29 cellular contexts compared by ENCODE assay signal in the genomic region with DNA sequence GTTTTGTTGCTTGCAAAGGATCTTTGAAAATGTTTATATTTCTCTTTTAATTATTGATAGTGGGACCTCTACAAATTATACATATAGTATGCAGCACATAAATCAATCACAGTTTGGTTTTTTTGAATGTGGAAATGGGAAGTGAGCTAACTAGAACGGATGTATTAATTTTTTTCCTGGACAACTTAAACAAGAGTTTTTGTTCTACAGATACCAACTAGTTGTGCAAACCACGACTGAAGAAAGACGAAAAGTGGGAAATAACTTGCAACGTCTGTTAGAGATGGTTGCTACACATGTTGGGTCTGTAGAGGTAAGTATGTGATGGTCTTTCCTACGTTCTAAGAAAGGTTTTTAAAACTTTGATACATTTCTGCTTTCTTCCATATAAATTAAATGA.
"Had no signal": no experiment of that assay in that cellular context is flagged by ENCODE, and none has a peak within 500 bp of the region (broad histone marks: within the 10 kb centered on the region; RNA-seq: fewer than 3 reads in every experiment).

No MANE protein-coding gene starts in this region.

- H3K27ac Mint-ChIP-seq: mesothelial cell of epicardium; natural killer cell treated with Interleukin-12 subunit alpha and Interleukin-12 subunit beta and Interleukin-15 and Interleukin-18, amount 100 ng/mL, for 72 hours; stimulated activated naive CD8-positive, alpha-beta T cell treated with anti-CD3 and anti-CD28 coated beads, Interleukin-15, amount 100 ng/mL, for 72 hours had no signal

- ATAC-seq: foreskin keratinocyte; gastroesophageal sphincter; heart left ventricle; left lung; mucosa of descending colon; natural killer cell treated with Interleukin-12 subunit alpha and Interleukin-12 subunit beta and Interleukin-15 and Interleukin-18, amount 100 ng/mL, for 72 hours; sciatic nerve; stimulated activated naive CD8-positive, alpha-beta T cell treated with anti-CD3 and anti-CD28 coated beads, Interleukin-15, amount 100 ng/mL, for 72 hours; upper lobe of right lung had no signal

- H3K9me3 ChIP-seq: esophagus muscularis mucosa, gastroesophageal sphincter, left lung, mucosa of descending colon, prostate gland, right atrium auricular region, suprapubic skin, transverse colon, upper lobe of right lung, vagina had no signal

- H3K4me2 ChIP-seq: hepatocyte, smooth muscle cell had no signal

- H2AFZ ChIP-seq: hepatocyte had no signal

- H3K9me3 Mint-ChIP-seq: mesothelial cell of epicardium; natural killer cell treated with Interleukin-12 subunit alpha and Interleukin-12 subunit beta and Interleukin-15 and Interleukin-18, amount 100 ng/mL, for 72 hours; neural crest cell; stimulated activated naive CD8-positive, alpha-beta T cell treated with anti-CD3 and anti-CD28 coated beads, Interleukin-15, amount 100 ng/mL, for 72 hours had no signal

- H3K79me2 ChIP-seq: hepatocyte had no signal

- H3K4me3 Mint-ChIP-seq: mesothelial cell of epicardium; naive B cell; natural killer cell treated with Interleukin-12 subunit alpha and Interleukin-12 subunit beta and Interleukin-15 and Interleukin-18, amount 100 ng/mL, for 72 hours; neural crest cell; stimulated activated naive CD8-positive, alpha-beta T cell treated with anti-CD3 and anti-CD28 coated beads, Interleukin-15, amount 100 ng/mL, for 72 hours had no signal

- H3K4me1 Mint-ChIP-seq: mesothelial cell of epicardium, neural crest cell had no signal

- H3K36me3 ChIP-seq: esophagus muscularis mucosa, gastroesophageal sphincter, prostate gland, right atrium auricular region, suprapubic skin, transverse colon, upper lobe of right lung, vagina had no signal

- H3K27ac ChIP-seq: esophagus muscularis mucosa, foreskin keratinocyte, gastroesophageal sphincter, heart left ventricle, hepatocyte, prostate gland, right atrium auricular region, suprapubic skin, transverse colon, upper lobe of right lung, vagina had no signal

- H3K36me3 Mint-ChIP-seq: naive B cell had no signal

- H3K27me3 Mint-ChIP-seq: naive B cell; natural killer cell treated with Interleukin-12 subunit alpha and Interleukin-12 subunit beta and Interleukin-15 and Interleukin-18, amount 100 ng/mL, for 72 hours; stimulated activated naive CD8-positive, alpha-beta T cell treated with anti-CD3 and anti-CD28 coated beads, Interleukin-15, amount 100 ng/mL, for 72 hours had no signal

- H3K27me3 ChIP-seq: esophagus muscularis mucosa, foreskin keratinocyte, gastroesophageal sphincter, heart left ventricle, hepatocyte, left lung, right atrium auricular region, suprapubic skin, transverse colon, upper lobe of right lung, vagina had no signal

- H3K4me1 ChIP-seq: esophagus muscularis mucosa, foreskin keratinocyte, gastroesophageal sphincter, prostate gland, right atrium auricular region, suprapubic skin had no signal

- H3K4me3 ChIP-seq: esophagus muscularis mucosa, gastroesophageal sphincter, heart left ventricle, hepatocyte, left lung, mucosa of descending colon, prostate gland, right atrium auricular region, smooth muscle cell, suprapubic skin, transverse colon, upper lobe of right lung, vagina had no signal

- DNase-seq: effector CD8-positive, alpha-beta T cell; foreskin keratinocyte; heart left ventricle; kidney; left lung; mesenchymal stem cell; mucosa of descending colon; naive B cell; nucleus accumbens; stimulated activated CD4-positive, alpha-beta T cell treated with anti-CD3 and anti-CD28 coated beads, Interleukin-12 subunit alpha, Interleukin-12 subunit beta, amount 100 ng/mL, for 4 hours; stimulated activated CD4-positive, alpha-beta T cell treated with anti-CD3 and anti-CD28 coated beads, Interleukin-1b, Interleukin-23, amount 100 ng/mL, for 48 hours; stimulated activated CD4-positive, alpha-beta T cell treated with anti-CD3 and anti-CD28 coated beads, Interleukin-4, amount 100 ng/mL, for 1 hour; stimulated activated CD8-positive, alpha-beta memory T cell treated with anti-CD3 and anti-CD28 coated beads, Interleukin-4, amount 100 ng/mL, for 48 hours; stimulated activated naive CD4-positive, alpha-beta T cell; stimulated activated naive CD8-positive, alpha-beta T cell treated with anti-CD3 and anti-CD28 coated beads, Interleukin-15, amount 100 ng/mL, for 72 hours; transverse colon; upper lobe of right lung had no signal
